Comparison of ENCODE assay signal across 8 cellular contexts in the genomic region with DNA sequence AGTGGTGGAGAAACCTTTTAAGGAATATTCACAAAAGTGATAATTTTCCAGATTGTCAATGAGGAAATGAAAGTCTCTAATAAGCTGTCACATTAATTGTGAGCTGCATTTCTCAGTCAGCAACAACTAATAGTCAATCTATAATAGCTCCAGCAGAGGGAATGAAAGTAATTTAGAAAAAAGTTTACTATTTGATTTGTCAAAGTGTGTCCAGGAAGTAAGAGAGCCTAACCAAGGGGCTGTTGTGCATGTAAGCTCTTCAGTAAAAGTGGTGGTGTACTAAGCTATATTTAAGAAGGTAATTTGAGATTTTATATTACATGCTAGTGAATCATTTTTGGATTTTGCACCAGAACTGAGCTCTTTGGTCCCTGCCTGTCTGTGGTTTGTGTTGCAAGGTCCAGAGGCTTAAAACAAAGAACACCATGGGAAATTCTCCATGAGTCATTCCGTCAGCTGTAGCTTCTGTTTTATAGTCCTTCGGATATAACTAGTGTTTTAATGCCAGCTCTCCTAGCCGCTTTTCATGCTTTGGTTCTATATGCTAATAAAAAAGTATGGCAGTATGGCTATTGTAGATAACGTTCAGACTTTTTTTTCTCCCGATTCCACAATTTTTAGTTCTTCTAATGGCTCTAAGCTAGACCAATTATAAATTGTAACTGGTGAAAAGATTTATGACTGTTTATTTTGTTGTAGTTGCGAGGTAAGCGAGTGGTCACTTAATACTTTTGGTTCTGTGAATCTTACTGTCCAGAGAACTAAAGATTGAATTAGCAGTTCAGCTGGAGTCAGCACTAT.
DNase-seq lines count a peak whose midpoint lies in the region; ATAC-seq, FAIRE-seq and TF ChIP-seq lines count a peak whose summit lies in the region.

No MANE protein-coding gene starts in this region.

- WGBS in pancreas, 2 donors: 46 to 50% methylated on average over 7 of the region's 7 CpGs

- H3K36me3 Mint-ChIP-seq in natural killer cell treated with Interleukin-12 subunit alpha and Interleukin-12 subunit beta and Interleukin-15 and Interleukin-18, amount 100 ng/mL, for 72 hours: no peaks in the 10 kb centered on the region
- no peaks in the 10 kb centered on the region for H3K36me3 Mint-ChIP-seq in activated naive CD4-positive, alpha-beta T cell treated with anti-CD3 and anti-CD28 coated beads for 36 hours (ENCODE audit: low read depth)

- H3K4me1 Mint-ChIP-seq in natural killer cell treated with Interleukin-12 subunit alpha and Interleukin-12 subunit beta and Interleukin-15 and Interleukin-18, amount 100 ng/mL, for 72 hours (ENCODE audit: low read depth in 2 of 2): peaks cover 0 to 6% of the 10 kb centered on the region in 2 donors
- no peaks in the 10 kb centered on the region for H3K4me1 Mint-ChIP-seq in activated naive CD4-positive, alpha-beta T cell treated with anti-CD3 and anti-CD28 coated beads for 36 hours (ENCODE audit: low read depth)

- no peak overlapping the region for H3K4me3 Mint-ChIP-seq in natural killer cell treated with Interleukin-12 subunit alpha and Interleukin-12 subunit beta and Interleukin-15 and Interleukin-18, amount 100 ng/mL, for 72 hours
- H3K4me3 Mint-ChIP-seq in activated naive CD4-positive, alpha-beta T cell treated with anti-CD3 and anti-CD28 coated beads for 36 hours: no peak overlapping the region

- CTCF ChIA-PET in activated naive CD4-positive, alpha-beta T cell treated with anti-CD3 and anti-CD28 coated beads for 36 hours (lab: Charles Lee): interaction anchor here (0.7 kb wide), 3 partner anchors 24 to 694 kb away, joined by 3 read pairs; no protein-coding TSS in a partner anchor

- peak; percentile 97 for DNase-seq in EL
- DNase-seq in NCI-H69 (lab: John Stamatoyannopoulos, UW): peak; percentile 77
- peak; percentile 91 for DNase-seq in epithelial cell of prostate (ENCODE audit: low read depth, low spot score)
- peak in 2 of 6 donors; percentile 26 to 28 for DNase-seq in pancreas
- DNase-seq in natural killer cell treated with Interleukin-12 subunit alpha and Interleukin-12 subunit beta and Interleukin-15 and Interleukin-18, amount 100 ng/mL, for 72 hours (ENCODE audit: low spot score): no peak
- DNase-seq in activated naive CD4-positive, alpha-beta T cell treated with anti-CD3 and anti-CD28 coated beads for 36 hours: no peak

- peaks cover 3 to 44% (median 33%) of the 10 kb centered on the region in 3 donors for H3K4me1 ChIP-seq in pancreas

- H3K4me3 ChIP-seq in pancreas: no peak overlapping the region

- TF ChIP-seq CTCF in pancreas (IDR thresholded peaks at IDR 0.05): no peak

- peak; percentile 70 for FAIRE-seq in pancreas (lab: Jason Lieb, UNC)

- H3K27ac Mint-ChIP-seq in natural killer cell treated with Interleukin-12 subunit alpha and Interleukin-12 subunit beta and Interleukin-15 and Interleukin-18, amount 100 ng/mL, for 72 hours: no peak overlapping the region
- H3K27ac Mint-ChIP-seq in activated naive CD4-positive, alpha-beta T cell treated with anti-CD3 and anti-CD28 coated beads for 36 hours: no peak overlapping the region

- no peaks in the 10 kb centered on the region for H3K9me3 ChIP-seq in pancreas

- H3K36me3 ChIP-seq in pancreas: no peaks in the 10 kb centered on the region

- H3K9me3 Mint-ChIP-seq in natural killer cell treated with Interleukin-12 subunit alpha and Interleukin-12 subunit beta and Interleukin-15 and Interleukin-18, amount 100 ng/mL, for 72 hours: no peaks in the 10 kb centered on the region
- no peaks in the 10 kb centered on the region for H3K9me3 Mint-ChIP-seq in activated naive CD4-positive, alpha-beta T cell treated with anti-CD3 and anti-CD28 coated beads for 36 hours

- peak overlapping the region; percentile 54 for H3K27ac ChIP-seq in epithelial cell of prostate
- peak overlapping the region in 2 of 4 donors; percentile 4 to 6 for H3K27ac ChIP-seq in pancreas

- peaks cover 0 to 5% of the 10 kb centered on the region in 2 donors for H3K27me3 Mint-ChIP-seq in natural killer cell treated with Interleukin-12 subunit alpha and Interleukin-12 subunit beta and Interleukin-15 and Interleukin-18, amount 100 ng/mL, for 72 hours
- peaks cover 21% of the 10 kb centered on the region for H3K27me3 Mint-ChIP-seq in activated naive CD4-positive, alpha-beta T cell treated with anti-CD3 and anti-CD28 coated beads for 36 hours (ENCODE audit: low read depth)

- intact Hi-C loops in pancreas (cut with DNase I): no loop called here
- intact Hi-C loops in activated naive CD4-positive, alpha-beta T cell treated with anti-CD3 and anti-CD28 coated beads for 36 hours (cut with micrococcal nuclease): no loop called here

- no peaks in the 10 kb centered on the region for H3K27me3 ChIP-seq in pancreas

- ATAC-seq in pancreas: peak; percentile 60 to 91 (median 82)
- no peak for ATAC-seq in natural killer cell treated with Interleukin-12 subunit alpha and Interleukin-12 subunit beta and Interleukin-15 and Interleukin-18, amount 100 ng/mL, for 72 hours
- no peak for ATAC-seq in HG02642 (IDR thresholded peaks at IDR 0.05; ENCODE audit: poor library complexity, unreplicated experiment)
- no peak for ATAC-seq in GM21825 (IDR thresholded peaks at IDR 0.05; ENCODE audit: unreplicated experiment)

Comparison
In these comparisons a context has a peak if more than half of its experiments do, and no peak if none do; other contexts are left out.
1. DNase-seq: peak in EL (single experiment), NCI-H69 (single experiment) and epithelial cell of prostate (single experiment); none in natural killer cell treated with Interleukin-12 subunit alpha and Interleukin-12 subunit beta and Interleukin-15 and Interleukin-18, amount 100 ng/mL, for 72 hours (single experiment) and activated naive CD4-positive, alpha-beta T cell treated with anti-CD3 and anti-CD28 coated beads for 36 hours (single experiment).
2. ATAC-seq: peak in pancreas (4 of 4); none in natural killer cell treated with Interleukin-12 subunit alpha and Interleukin-12 subunit beta and Interleukin-15 and Interleukin-18, amount 100 ng/mL, for 72 hours (0 of 2), HG02642 (single experiment) and GM21825 (single experiment).